In genomic region chr1:115459161-115459560, GRCh38 we compare ENCODE assay signal across 20 cellular contexts.
DNase-seq lines count a peak whose midpoint lies in the region; ATAC-seq, FAIRE-seq and TF ChIP-seq lines count a peak whose summit lies in the region.
"Had no signal": no experiment of that assay in that cellular context is flagged by ENCODE, and none has a peak within 500 bp of the region (broad histone marks: within the 10 kb centered on the region; RNA-seq: fewer than 3 reads in every experiment).

No MANE protein-coding gene starts in this region.

- H3K79me1 ChIP-seq in mesendoderm (ENCODE audit: low read length), result no peaks in the 10 kb centered on the region

- H3F3A ChIP-seq in Loucy (ENCODE audit: low read depth), result no peaks in the 10 kb centered on the region
- H3F3A ChIP-seq in PC-3 (ENCODE audit: low read length, unreplicated experiment), result no peaks in the 10 kb centered on the region

- H3K9me3 ChIP-seq in Loucy (ENCODE audit: insufficient read depth, low read depth, low read length) (no peaks in the 10 kb centered on the region), PC-3 (ENCODE audit: low read length) (no peaks in the 10 kb centered on the region)
- H3K9me3 ChIP-seq: BE2C had no signal

- no peaks in the 10 kb centered on the region for H3K9me2 ChIP-seq in Loucy (replicated peaks; ENCODE audit: low read depth, low read length)
- no peaks in the 10 kb centered on the region for H3K9me2 ChIP-seq in PC-3 (replicated peaks; ENCODE audit: low read length)

- no peak overlapping the region for H3K4ac ChIP-seq in mesendoderm (ENCODE audit: low read depth, low read length)

- H3K4me1 ChIP-seq in Loucy (ENCODE audit: insufficient read depth, low read length, poor library complexity, severe bottlenecking) (peaks cover 47% of the 10 kb centered on the region), PC-3 (ENCODE audit: insufficient read depth, low read length) (peaks cover 35% of the 10 kb centered on the region), mesendoderm (ENCODE audit: control insufficient read depth, low read depth, low read length) (no peaks in the 10 kb centered on the region)
- H3K4me1 ChIP-seq: BE2C had no signal

- no peak for DNase-seq in PC-3
- no peak for DNase-seq in mesendoderm
- no peak for DNase-seq in stimulated activated naive CD4-positive, alpha-beta T cell (lab: John Stamatoyannopoulos, UW)
- no peak for DNase-seq in NCI-H510A treated with DMSO at 0.1 percent for 48 hours (lab: John Stamatoyannopoulos, UW)
- no peak for DNase-seq in HTR-8/SVneo (ENCODE audit: insufficient read length, low spot score)
- DNase-seq: ACHN; BE2C; C1 segment of cervical spinal cord; CD4-positive, CD25-positive, alpha-beta regulatory T cell; CD8-positive, alpha-beta memory T cell; DND-41; EL; GM23248; HCEC 1CT; HFFc6 had no signal

- H3K79me2 ChIP-seq in Loucy (ENCODE audit: insufficient read depth, low read length), result no peaks in the 10 kb centered on the region
- H3K79me2 ChIP-seq in PC-3 (ENCODE audit: low read length), result no peaks in the 10 kb centered on the region
- no peaks in the 10 kb centered on the region for H3K79me2 ChIP-seq in mesendoderm (ENCODE audit: control insufficient read depth, insufficient read depth, low read length)

- TF ChIP-seq CTCF in Loucy (conservative IDR thresholded peaks at IDR 0.05; ENCODE audit: low read length), result no peak
- TF ChIP-seq CTCF in PC-3 (conservative IDR thresholded peaks at IDR 0.05; ENCODE audit: low read depth, low read length), result no peak

- no peak overlapping the region for H2BK5ac ChIP-seq in mesendoderm (ENCODE audit: low read length)

- H2AFZ ChIP-seq in Loucy (ENCODE audit: low read length) (no peak overlapping the region), PC-3 (ENCODE audit: low read length) (no peak overlapping the region)
- H2AFZ ChIP-seq: GM23248 had no signal

- POLR2A ChIA-PET in PC-3 (lab: Charles Lee; ENCODE audit: unreplicated experiment), result no interaction called here

- WGBS in mesendoderm (ENCODE audit: extremely low coverage, insufficient coverage, low lambda C conversion rate), result no CpG with 5 or more reads among the region's 3 CpGs

- no peak for FAIRE-seq in HTR-8/SVneo (lab: Jason Lieb, UNC)
- FAIRE-seq: A204.1, GM12891, H54, HepG2 had no signal

- no peak overlapping the region for H4K5ac ChIP-seq in mesendoderm (ENCODE audit: low read length)

- no peak overlapping the region for H4K8ac ChIP-seq in mesendoderm (ENCODE audit: low read depth, low read length)

- H3K4me2 ChIP-seq in Loucy (ENCODE audit: low read depth, low read length, poor library complexity, severe bottlenecking) (peak overlapping the region; percentile 62), PC-3 (ENCODE audit: low read length) (no peak overlapping the region; the same call in 1 of the 2 replicates), mesendoderm (ENCODE audit: low read length) (no peak overlapping the region)

- H3K56ac ChIP-seq in mesendoderm (ENCODE audit: low read length), result no peak overlapping the region

- no peak overlapping the region for H3K18ac ChIP-seq in mesendoderm (ENCODE audit: low read length)

- no peak overlapping the region for H3K4me3 ChIP-seq in Loucy (ENCODE audit: low read length, poor library complexity, severe bottlenecking)
- no peak overlapping the region for H3K4me3 ChIP-seq in PC-3 (ENCODE audit: low read length)
- H3K4me3 ChIP-seq in mesendoderm (ENCODE audit: low read length), result no peak overlapping the region
- H3K4me3 ChIP-seq: GM23248 had no signal

- no peak for ATAC-seq in PC-3
- ATAC-seq: HepG2 had no signal

- no peak overlapping the region for H2BK15ac ChIP-seq in mesendoderm (replicated peaks; ENCODE audit: low read depth)

- intact Hi-C loops in PC-3 (cut with micrococcal nuclease), result no loop called here

- H3K27ac ChIP-seq in PC-3 (ENCODE audit: low read length) (peak overlapping the region; percentile 57), mesendoderm (ENCODE audit: low read depth, low read length) (no peak overlapping the region)
- H3K27ac ChIP-seq: GM23248 had no signal

- H4K20me1 ChIP-seq in Loucy (ENCODE audit: insufficient read depth, low read length, poor library complexity, severe bottlenecking) (no peaks in the 10 kb centered on the region), PC-3 (ENCODE audit: low read length) (no peaks in the 10 kb centered on the region)

- no peaks in the 10 kb centered on the region for H3K27me3 ChIP-seq in Loucy (ENCODE audit: insufficient read depth, low read length, poor library complexity, severe bottlenecking)
- H3K27me3 ChIP-seq in PC-3 (ENCODE audit: low read length), result no peaks in the 10 kb centered on the region
- H3K27me3 ChIP-seq in mesendoderm (ENCODE audit: insufficient read depth, low read length, poor library complexity), result no peaks in the 10 kb centered on the region
- H3K27me3 ChIP-seq: BE2C had no signal

- no peak overlapping the region for H2BK120ac ChIP-seq in mesendoderm (ENCODE audit: low read depth, low read length)

- CTCF ChIA-PET in PC-3 (lab: Charles Lee), result no interaction called here

- peak overlapping the region; percentile 66 for H3K23ac ChIP-seq in mesendoderm (ENCODE audit: low read length)

- H3K36me3 ChIP-seq in Loucy (ENCODE audit: insufficient read depth, low read length) (no peaks in the 10 kb centered on the region), PC-3 (ENCODE audit: low read depth, low read length) (no peaks in the 10 kb centered on the region), mesendoderm (ENCODE audit: control insufficient read depth, insufficient read depth, low read length) (no peaks in the 10 kb centered on the region)
- H3K36me3 ChIP-seq: BE2C had no signal

- no peak overlapping the region for H3K9ac ChIP-seq in Loucy (ENCODE audit: low read depth, low read length, poor library complexity, severe bottlenecking)
- H3K9ac ChIP-seq in PC-3 (ENCODE audit: low read length), result no peak overlapping the region
- H3K9ac ChIP-seq in mesendoderm (ENCODE audit: low read length), result no peak overlapping the region
- H3K9ac ChIP-seq: GM23248 had no signal

- no peak overlapping the region for H2AK5ac ChIP-seq in mesendoderm (ENCODE audit: low read length)

- BruUV-seq in PC-3 (replicated peaks; lab: Mats Ljungman, UMichigan), result no TSS peak
